15 cellular contexts compared by ENCODE assay signal in genomic region chr4:111108138-111108537, GRCh38.
DNase-seq lines count a peak whose midpoint lies in the region; ATAC-seq and TF ChIP-seq lines count a peak whose summit lies in the region.
"Had no signal": no experiment of that assay in that cellular context is flagged by ENCODE, and none has a peak within 500 bp of the region (broad histone marks: within the 10 kb centered on the region; RNA-seq: fewer than 3 reads in every experiment).

No MANE protein-coding gene starts in this region.

- H2BK120ac ChIP-seq in mesendoderm (ENCODE audit: low read depth, low read length), result no peak overlapping the region

- H3K27ac ChIP-seq in mesendoderm (ENCODE audit: low read depth, low read length), result no peak overlapping the region
- H3K27ac ChIP-seq in hepatocyte, result no peak overlapping the region

- H3K4ac ChIP-seq in mesendoderm (ENCODE audit: low read depth, low read length), result no peak overlapping the region

- H3K9ac ChIP-seq in mesendoderm (ENCODE audit: low read length), result no peak overlapping the region

- H3K27me3 ChIP-seq in mesendoderm (ENCODE audit: insufficient read depth, low read length, poor library complexity) (no peaks in the 10 kb centered on the region), hepatocyte (no peaks in the 10 kb centered on the region)
- H3K27me3 ChIP-seq: BE2C had no signal

- ATAC-seq in GM18868 (IDR thresholded peaks at IDR 0.05; ENCODE audit: unreplicated experiment), result peak; percentile 55
- ATAC-seq: K562 had no signal

- no peaks in the 10 kb centered on the region for H3K36me3 ChIP-seq in mesendoderm (ENCODE audit: control insufficient read depth, insufficient read depth, low read length)
- no peaks in the 10 kb centered on the region for H3K36me3 ChIP-seq in hepatocyte (replicated peaks; ENCODE audit: insufficient read depth, low read depth)
- H3K36me3 ChIP-seq: BE2C had no signal

- no peaks in the 10 kb centered on the region for H3K9me3 ChIP-seq in hepatocyte (ENCODE audit: low read depth)
- H3K9me3 ChIP-seq: BE2C, Caco-2 had no signal

- H3K9me2 ChIP-seq in hepatocyte (replicated peaks; ENCODE audit: insufficient read depth), result peaks cover 4% of the 10 kb centered on the region

- H4K8ac ChIP-seq in mesendoderm (ENCODE audit: low read depth, low read length), result no peak overlapping the region

- H2BK15ac ChIP-seq in mesendoderm (replicated peaks; ENCODE audit: low read depth), result no peak overlapping the region

- H2AFZ ChIP-seq in hepatocyte, result no peak overlapping the region

- no peak overlapping the region for H2AK5ac ChIP-seq in mesendoderm (ENCODE audit: low read length)

- no peak for TF ChIP-seq CTCF in NB4 (IDR thresholded peaks at IDR 0.05; ENCODE audit: low read depth, low read length)
- no peak for TF ChIP-seq CTCF in astrocyte of the cerebellum (IDR thresholded peaks at IDR 0.05; ENCODE audit: low read depth, low read length, missing control alignments)
- TF ChIP-seq CTCF in hepatocyte (IDR thresholded peaks at IDR 0.05; ENCODE audit: poor library complexity), result no peak

- H3K4me3 ChIP-seq in NB4 (ENCODE audit: low read depth, low read length) (no peak overlapping the region), astrocyte of the cerebellum (ENCODE audit: low read depth, low read length) (no peak overlapping the region), mesendoderm (ENCODE audit: low read length) (no peak overlapping the region), hepatocyte (no peak overlapping the region)
- H3K4me3 ChIP-seq: K562 had no signal

- H3K4me2 ChIP-seq in mesendoderm (ENCODE audit: low read length) (no peak overlapping the region), hepatocyte (no peak overlapping the region)

- no peaks in the 10 kb centered on the region for H3K79me1 ChIP-seq in mesendoderm (ENCODE audit: low read length)

- H3K56ac ChIP-seq in mesendoderm (ENCODE audit: low read length), result no peak overlapping the region

- H3K23ac ChIP-seq in mesendoderm (ENCODE audit: low read length), result no peak overlapping the region

- in situ Hi-C loops in astrocyte of the cerebellum (cut with HindIII; ENCODE audit: low sequenced_read_pairs), result loop anchor here (5.0 kb wide), 1 partner anchor 64 kb away; no protein-coding TSS in a partner anchor

- WGBS in mesendoderm (ENCODE audit: extremely low coverage, insufficient coverage, low lambda C conversion rate), result no CpG with 5 or more reads among the region's 1 CpG
- WGBS in hepatocyte (ENCODE audit: low lambda C conversion rate, missing lambda C conversion rate), result 67% methylated on average over 1 of the region's 1 CpG

- H3K18ac ChIP-seq in mesendoderm (ENCODE audit: low read length), result no peak overlapping the region

- DNase-seq in NB4 (ENCODE audit: low read depth) (peak; percentile 1), astrocyte of the cerebellum (ENCODE audit: low read depth) (peak; percentile 5), mesendoderm (peak; percentile 30), NCI-H446 treated with DMSO at 0.1 percent for 48 hours (lab: John Stamatoyannopoulos, UW) (no peak), hepatocyte (ENCODE audit: low spot score) (no peak)
- no peak for DNase-seq in activated CD8-positive, alpha-beta memory T cell treated with anti-CD3 and anti-CD28 coated beads, Interleukin-2, amount 50 U/mL, for 48 hours
- DNase-seq: BE2C; C1 segment of cervical spinal cord; Caco-2; CD4-positive, CD25-positive, alpha-beta regulatory T cell; GOT3; H9; IMR-90 had no signal

- H3K4me1 ChIP-seq in mesendoderm (ENCODE audit: control insufficient read depth, low read depth, low read length) (no peaks in the 10 kb centered on the region), hepatocyte (ENCODE audit: insufficient read depth) (no peaks in the 10 kb centered on the region)
- H3K4me1 ChIP-seq: Caco-2 had no signal

- no peaks in the 10 kb centered on the region for H3K79me2 ChIP-seq in mesendoderm (ENCODE audit: control insufficient read depth, insufficient read depth, low read length)
- H3K79me2 ChIP-seq in hepatocyte, result no peaks in the 10 kb centered on the region

- no peaks in the 10 kb centered on the region for H4K20me1 ChIP-seq in hepatocyte (ENCODE audit: insufficient read depth, poor library complexity, severe bottlenecking)

- TF ChIP-seq POLR2A in NB4 (IDR thresholded peaks at IDR 0.05; ENCODE audit: extremely low read depth, insufficient read length), result no peak

- H4K5ac ChIP-seq in mesendoderm (ENCODE audit: low read length), result no peak overlapping the region

- H2BK5ac ChIP-seq in mesendoderm (ENCODE audit: low read length), result no peak overlapping the region

Comparison
In these comparisons a context has a peak if more than half of its experiments do, and no peak if none do; other contexts are left out.
1. DNase-seq: peak in NB4 (single experiment), astrocyte of the cerebellum (single experiment) and mesendoderm (single experiment); none in NCI-H446 treated with DMSO at 0.1 percent for 48 hours (single experiment), activated CD8-positive, alpha-beta memory T cell treated with anti-CD3 and anti-CD28 coated beads, Interleukin-2, amount 50 U/mL, for 48 hours (single experiment) and hepatocyte (single experiment).